Comparison of ENCODE assay signal across 9 cellular contexts in the genomic region with DNA sequence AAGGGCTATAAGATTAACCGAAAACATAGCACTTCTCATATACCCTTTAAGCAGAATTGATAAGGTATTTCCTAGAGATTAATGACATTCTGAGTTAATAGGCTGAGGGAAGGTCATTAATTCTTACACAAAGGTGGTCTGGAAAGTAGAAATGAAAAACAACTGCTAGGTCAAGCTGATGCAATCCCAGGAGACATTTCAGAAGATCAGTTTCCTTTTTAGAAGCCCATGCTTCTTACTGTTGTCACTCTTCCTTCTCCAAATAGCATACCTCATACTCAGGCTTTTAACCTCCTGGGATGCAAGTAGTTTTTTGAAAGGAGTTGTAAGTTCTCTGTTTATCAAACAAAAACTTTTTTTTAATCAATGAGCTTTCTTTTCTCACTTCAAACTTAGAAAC. TPM values are rescaled to one million over a fixed set of nuclear protein-coding genes. Genes with fewer than 3 reads are reported as not detected.
DNase-seq lines count a peak whose midpoint lies in the region; ATAC-seq, FAIRE-seq and TF ChIP-seq lines count a peak whose summit lies in the region.
"Had no signal": no experiment of that assay in that cellular context is flagged by ENCODE, and none has a peak within 500 bp of the region (broad histone marks: within the 10 kb centered on the region; RNA-seq: fewer than 3 reads in every experiment).

No MANE protein-coding gene starts in this region.

- CTCF ChIA-PET in activated CD4-positive, alpha-beta memory T cell treated with anti-CD3 and anti-CD28 coated beads, Interleukin-2, amount 10 ng/mL, durations not matched to agents 7 days and 5 days (lab: Charles Lee), result interaction anchor here (3.9 kb wide), 1 partner anchor 16 kb away, joined by 24 read pairs; no protein-coding TSS in a partner anchor

- H3K27me3 Mint-ChIP-seq in activated naive CD4-positive, alpha-beta T cell treated with anti-CD3 and anti-CD28 coated beads, Interleukin-2, amount 50 U/mL, for 24 hours, result no peaks in the 10 kb centered on the region
- H3K27me3 Mint-ChIP-seq in activated CD4-positive, alpha-beta memory T cell treated with anti-CD3 and anti-CD28 coated beads, Interleukin-2, amount 10 ng/mL, durations not matched to agents 7 days and 5 days, result no peaks in the 10 kb centered on the region

- FAIRE-seq in frontal cortex (lab: Jason Lieb, UNC), result no peak

- H3K9me3 Mint-ChIP-seq in activated naive CD4-positive, alpha-beta T cell treated with anti-CD3 and anti-CD28 coated beads, Interleukin-2, amount 50 U/mL, for 24 hours, result no peaks in the 10 kb centered on the region
- H3K9me3 Mint-ChIP-seq in activated CD4-positive, alpha-beta memory T cell treated with anti-CD3 and anti-CD28 coated beads, Interleukin-2, amount 10 ng/mL, durations not matched to agents 7 days and 5 days, result peaks cover 5% of the 10 kb centered on the region

- H3K4me1 Mint-ChIP-seq in activated naive CD4-positive, alpha-beta T cell treated with anti-CD3 and anti-CD28 coated beads, Interleukin-2, amount 50 U/mL, for 24 hours, result peaks cover 20% of the 10 kb centered on the region
- peaks cover 38% of the 10 kb centered on the region for H3K4me1 Mint-ChIP-seq in activated CD4-positive, alpha-beta memory T cell treated with anti-CD3 and anti-CD28 coated beads, Interleukin-2, amount 10 ng/mL, durations not matched to agents 7 days and 5 days

- peak overlapping the region in 2 of 3 donors; percentile 86 to 87 for H3K27ac ChIP-seq in thyroid gland

- peaks cover 47 to 53% of the 10 kb centered on the region in 2 donors for H3K4me1 ChIP-seq in thyroid gland

- H3K4me3 Mint-ChIP-seq in activated naive CD4-positive, alpha-beta T cell treated with anti-CD3 and anti-CD28 coated beads, Interleukin-2, amount 50 U/mL, for 24 hours, result no peak overlapping the region
- H3K4me3 Mint-ChIP-seq in activated CD4-positive, alpha-beta memory T cell treated with anti-CD3 and anti-CD28 coated beads, Interleukin-2, amount 10 ng/mL, durations not matched to agents 7 days and 5 days, result no peak overlapping the region

- no peaks in the 10 kb centered on the region for H3K36me3 ChIP-seq in thyroid gland
- H3K36me3 ChIP-seq in MG63, result no peaks in the 10 kb centered on the region

- H3K4me3 ChIP-seq in thyroid gland (replicated peaks in 1 of 3) (no peak overlapping the region), MG63 (no peak overlapping the region)

- WGBS in thyroid gland, 2 donors, result 95 to 100% methylated on average over 1 of the region's 1 CpG

- no peak for TF ChIP-seq POLR2A in thyroid gland (IDR thresholded peaks at IDR 0.05)

- no peak for TF ChIP-seq CTCF in thyroid gland (IDR thresholded peaks at IDR 0.05)

- peaks cover 12% of the 10 kb centered on the region for H3K36me3 Mint-ChIP-seq in activated naive CD4-positive, alpha-beta T cell treated with anti-CD3 and anti-CD28 coated beads, Interleukin-2, amount 50 U/mL, for 24 hours
- peaks cover 36% of the 10 kb centered on the region for H3K36me3 Mint-ChIP-seq in activated CD4-positive, alpha-beta memory T cell treated with anti-CD3 and anti-CD28 coated beads, Interleukin-2, amount 10 ng/mL, durations not matched to agents 7 days and 5 days (ENCODE audit: low read depth)

- POLR2A ChIA-PET in activated CD4-positive, alpha-beta memory T cell treated with anti-CD3 and anti-CD28 coated beads, Interleukin-2, amount 10 ng/mL, durations not matched to agents 7 days and 5 days (lab: Charles Lee), result interaction anchor here (0.9 to 1.3 kb wide), 2 partner anchors 21 to 32 kb away, joined by 3 to 4 read pairs; no protein-coding TSS in a partner anchor

- no peaks in the 10 kb centered on the region for H3K9me3 ChIP-seq in thyroid gland
- no peaks in the 10 kb centered on the region for H3K9me3 ChIP-seq in MG63

- no peak for DNase-seq in activated naive CD4-positive, alpha-beta T cell treated with Interleukin-2 at 50 U/mL for 16 hours
- no peak for DNase-seq in activated CD4-positive, alpha-beta memory T cell treated with anti-CD3 and anti-CD28 coated beads, Interleukin-2, amount 10 ng/mL, durations not matched to agents 7 days and 5 days
- DNase-seq in thyroid gland (no peak), kidney glomerular epithelial cell (lab: John Stamatoyannopoulos, UW) (no peak), frontal cortex (ENCODE audit: low spot score in 2 of 2) (no peak), MG63 (no peak)
- DNase-seq: COR-L47 had no signal

- ATAC-seq in HG03097 (IDR thresholded peaks at IDR 0.05; ENCODE audit: low FRiP score, unreplicated experiment), result peak; percentile 37

- H3K27me3 ChIP-seq in thyroid gland (no peaks in the 10 kb centered on the region), MG63 (no peaks in the 10 kb centered on the region)

- H3K27ac Mint-ChIP-seq in activated naive CD4-positive, alpha-beta T cell treated with anti-CD3 and anti-CD28 coated beads, Interleukin-2, amount 50 U/mL, for 24 hours, result peak overlapping the region; percentile 92
- peak overlapping the region; percentile 74 for H3K27ac Mint-ChIP-seq in activated CD4-positive, alpha-beta memory T cell treated with anti-CD3 and anti-CD28 coated beads, Interleukin-2, amount 10 ng/mL, durations not matched to agents 7 days and 5 days

- intact Hi-C loops in thyroid gland (cut with DNase I), result no loop called here

RNA-seq across cellular contexts. Expression of gene FILIP1L, which starts 8.8 kb away (rescaled TPM):
- total RNA-seq in activated CD4-positive, alpha-beta memory T cell treated with anti-CD3 and anti-CD28 coated beads, Interleukin-2, amount 10 ng/mL, durations not matched to agents 7 days and 5 days, result 1 to 10 TPM; 1.9 to 2.0 TPM
- 10 to 100 TPM in 3 of 4 donors, 1 to 10 TPM in 1; 4.4 to 17.7 (median 13.2) TPM for total RNA-seq in thyroid gland
- total RNA-seq in frontal cortex, result 1.2 TPM
- 19.9 and 31.5 TPM in 2 replicates for total RNA-seq in MG63 (2014; rRNA removed; shearing (Covaris generic); ENCODE audit: low replicate concordance)
